Comparison of ENCODE assay signal across 8 cellular contexts in the genomic region with DNA sequence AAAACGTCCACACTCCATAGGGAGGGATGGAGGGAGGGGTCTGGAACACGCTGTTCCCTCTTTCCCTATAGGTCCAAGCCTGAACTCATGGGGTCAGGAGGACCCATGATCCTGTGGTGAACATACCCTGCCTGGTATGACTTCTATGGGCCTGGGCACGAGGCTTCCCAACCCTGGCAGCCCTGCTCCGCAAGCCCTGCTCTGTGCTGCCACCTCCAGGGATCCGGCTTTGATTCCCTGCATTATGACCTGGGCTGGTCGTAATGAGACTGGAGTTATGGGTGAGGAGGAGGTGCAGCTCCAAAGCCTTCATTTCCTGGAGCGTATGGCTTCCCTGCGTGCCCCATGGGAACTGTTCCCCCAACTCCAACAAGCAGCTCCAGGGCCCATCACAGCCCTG. TPM values are rescaled to one million over a fixed set of nuclear protein-coding genes. Genes with fewer than 3 reads are reported as not detected.
DNase-seq lines count a peak whose midpoint lies in the region; ATAC-seq and TF ChIP-seq lines count a peak whose summit lies in the region.

No MANE protein-coding gene starts in this region.

- H3K36me3 Mint-ChIP-seq in endothelial cell (ENCODE audit: low read depth, unreplicated experiment), result peaks cover 4% of the 10 kb centered on the region

- H3K4me3 Mint-ChIP-seq in endothelial cell (ENCODE audit: unreplicated experiment), result no peak overlapping the region

- DNase-seq in DMS 273 (lab: John Stamatoyannopoulos, UW; ENCODE audit: unreplicated experiment) (peak; percentile 77), DMS 273 treated with DMSO at 0.1 percent for 48 hours (lab: John Stamatoyannopoulos, UW) (no peak), NCI-H510A treated with DMSO at 0.1 percent for 48 hours (lab: John Stamatoyannopoulos, UW) (peak; percentile 54), endothelial cell (ENCODE audit: low spot score) (peak; percentile 22), retina (peak; percentile 49), T-helper 9 cell (no peak)
- DNase-seq in activated CD4-positive, CD25-positive, alpha-beta regulatory T cell (lab: John Stamatoyannopoulos, UW), result no peak

- H3K4me1 Mint-ChIP-seq in endothelial cell (ENCODE audit: unreplicated experiment), result peaks cover 5% of the 10 kb centered on the region

- peaks cover 12% of the 10 kb centered on the region for H3K27me3 Mint-ChIP-seq in endothelial cell (ENCODE audit: unreplicated experiment)

- no peak overlapping the region for H3K27ac Mint-ChIP-seq in endothelial cell (ENCODE audit: unreplicated experiment)

- ATAC-seq in GM21526 (IDR thresholded peaks at IDR 0.05; ENCODE audit: low FRiP score, unreplicated experiment), result no peak

- no peaks in the 10 kb centered on the region for H3K9me3 Mint-ChIP-seq in endothelial cell (ENCODE audit: unreplicated experiment)

- no peak for TF ChIP-seq CTCF in endothelial cell (IDR thresholded peaks at IDR 0.05; ENCODE audit: unreplicated experiment)

RNA-seq across cellular contexts. Expression of a gene that starts 54.9 kb away (rescaled TPM):
- total RNA-seq in endothelial cell (ENCODE audit: unreplicated experiment), result 1.3 TPM

Comparison
In these comparisons a context has a peak if more than half of its experiments do, and no peak if none do; other contexts are left out.
1. DNase-seq: peak in DMS 273 (single experiment), NCI-H510A treated with DMSO at 0.1 percent for 48 hours (single experiment), endothelial cell (single experiment) and retina (single experiment); none in DMS 273 treated with DMSO at 0.1 percent for 48 hours (single experiment), activated CD4-positive, CD25-positive, alpha-beta regulatory T cell (0 of 4) and T-helper 9 cell (single experiment).